In the genomic region with DNA sequence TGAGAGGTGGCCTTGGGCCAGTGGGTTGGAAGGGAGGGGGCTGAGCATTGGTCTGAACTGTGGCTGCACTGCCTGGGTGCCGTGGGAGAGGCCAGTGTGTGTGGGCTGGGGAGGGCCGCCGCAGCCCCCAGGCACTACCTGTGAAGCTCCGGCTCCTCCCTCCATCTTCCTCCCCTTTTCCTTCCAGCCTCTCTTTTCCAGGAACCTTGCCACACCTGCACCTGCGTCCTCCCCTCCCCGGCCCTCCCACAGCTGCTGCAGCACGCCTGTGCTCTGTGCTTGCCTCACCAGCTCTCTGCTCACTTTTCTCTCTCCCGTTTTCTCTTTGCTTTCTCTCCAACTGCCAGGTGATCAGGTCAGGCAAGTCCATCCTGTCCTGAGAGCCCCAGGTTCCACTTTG, we compare ENCODE assay signal across 8 cellular contexts. TPM values are rescaled to one million over a fixed set of nuclear protein-coding genes. Genes with fewer than 3 reads are reported as not detected.
"Had no signal": no experiment of that assay in that cellular context is flagged by ENCODE, and none has a peak within 500 bp of the region (broad histone marks: within the 10 kb centered on the region; RNA-seq: fewer than 3 reads in every experiment).

No MANE protein-coding gene starts in this region.

RNA-seq across cellular contexts. Expression of a gene that starts 17.5 kb away (rescaled TPM):
- total RNA-seq: activated B cell treated with CpG ODN at 0.5 μM for 24 hours; activated CD8-positive, alpha-beta T cell treated with anti-CD3 and anti-CD28 coated beads for 36 hours; activated naive CD8-positive, alpha-beta T cell treated with anti-CD3 and anti-CD28 coated beads for 36 hours; activated T-helper 2 cell treated with anti-CD3 and anti-CD28 coated beads, Interferon-gamma antibody, Interleukin-2, Interleukin-4, amounts not matched to agents 10 μg/mL and 5 μg/mL and 100 μg/mL, durations not matched to agents 14 hours and 24 hours and 36 hours; adrenal gland; MCF 10A; PC-3; SK-MEL-5 had no signal
